In the genomic region with DNA sequence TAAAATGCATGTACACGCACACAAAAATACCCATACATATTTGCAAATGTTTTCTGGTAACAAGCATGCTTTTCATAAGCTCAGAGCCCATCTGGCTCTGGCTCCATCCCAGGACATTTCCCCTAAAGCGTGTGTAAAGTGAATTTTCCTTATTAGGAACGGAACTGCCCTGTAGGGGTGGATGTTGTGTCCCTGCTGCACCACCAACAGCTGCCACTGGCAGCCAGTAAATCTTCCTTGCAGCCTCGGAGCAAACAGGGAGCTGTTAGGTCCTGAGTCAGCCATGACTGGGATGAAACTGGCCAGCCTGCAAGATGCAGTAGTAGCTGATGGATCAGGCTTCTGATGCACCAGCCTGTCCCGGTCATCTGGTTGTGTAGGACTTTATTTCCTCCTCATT, we compare ENCODE assay signal across 2 cellular contexts.
TF ChIP-seq lines count a peak whose summit lies in the region.

No MANE protein-coding gene starts in this region.

TF ChIP-seq in GM23338, 12 proteins besides CTCF, POLR2A, EP300 and RAD21 (continued from another document and continues in another):
- TF ChIP-seq NANOG (IDR thresholded peaks at IDR 0.05; ENCODE audit: borderline replicate concordance) (no peak), CREB1 (CRISPR knock-in tag; IDR thresholded peaks at IDR 0.05; ENCODE audit: low read depth) (no peak), ZNF331 (CRISPR knock-in tag; IDR thresholded peaks at IDR 0.05; ENCODE audit: low read depth) (no peak), POLR2AphosphoS5 (IDR thresholded peaks at IDR 0.05; ENCODE audit: low read depth) (no peak), JUNB (IDR thresholded peaks at IDR 0.05; ENCODE audit: unreplicated experiment) (no peak), EZH2phosphoT487 (IDR thresholded peaks at IDR 0.05; ENCODE audit: unreplicated experiment) (no peak), STAT1 (IDR thresholded peaks at IDR 0.05; ENCODE audit: unreplicated experiment) (no peak)
- TF ChIP-seq, protein P1, sequence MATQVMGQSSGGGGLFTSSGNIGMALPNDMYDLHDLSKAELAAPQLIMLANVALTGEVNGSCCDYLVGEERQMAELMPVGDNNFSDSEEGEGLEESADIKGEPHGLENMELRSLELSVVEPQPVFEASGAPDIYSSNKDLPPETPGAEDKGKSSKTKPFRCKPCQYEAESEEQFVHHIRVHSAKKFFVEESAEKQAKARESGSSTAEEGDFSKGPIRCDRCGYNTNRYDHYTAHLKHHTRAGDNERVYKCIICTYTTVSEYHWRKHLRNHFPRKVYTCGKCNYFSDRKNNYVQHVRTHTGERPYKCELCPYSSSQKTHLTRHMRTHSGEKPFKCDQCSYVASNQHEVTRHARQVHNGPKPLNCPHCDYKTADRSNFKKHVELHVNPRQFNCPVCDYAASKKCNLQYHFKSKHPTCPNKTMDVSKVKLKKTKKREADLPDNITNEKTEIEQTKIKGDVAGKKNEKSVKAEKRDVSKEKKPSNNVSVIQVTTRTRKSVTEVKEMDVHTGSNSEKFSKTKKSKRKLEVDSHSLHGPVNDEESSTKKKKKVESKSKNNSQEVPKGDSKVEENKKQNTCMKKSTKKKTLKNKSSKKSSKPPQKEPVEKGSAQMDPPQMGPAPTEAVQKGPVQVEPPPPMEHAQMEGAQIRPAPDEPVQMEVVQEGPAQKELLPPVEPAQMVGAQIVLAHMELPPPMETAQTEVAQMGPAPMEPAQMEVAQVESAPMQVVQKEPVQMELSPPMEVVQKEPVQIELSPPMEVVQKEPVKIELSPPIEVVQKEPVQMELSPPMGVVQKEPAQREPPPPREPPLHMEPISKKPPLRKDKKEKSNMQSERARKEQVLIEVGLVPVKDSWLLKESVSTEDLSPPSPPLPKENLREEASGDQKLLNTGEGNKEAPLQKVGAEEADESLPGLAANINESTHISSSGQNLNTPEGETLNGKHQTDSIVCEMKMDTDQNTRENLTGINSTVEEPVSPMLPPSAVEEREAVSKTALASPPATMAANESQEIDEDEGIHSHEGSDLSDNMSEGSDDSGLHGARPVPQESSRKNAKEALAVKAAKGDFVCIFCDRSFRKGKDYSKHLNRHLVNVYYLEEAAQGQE (IDR thresholded peaks at IDR 0.05; ENCODE audit: unreplicated experiment) = no peak
- TF ChIP-seq, protein P2, sequence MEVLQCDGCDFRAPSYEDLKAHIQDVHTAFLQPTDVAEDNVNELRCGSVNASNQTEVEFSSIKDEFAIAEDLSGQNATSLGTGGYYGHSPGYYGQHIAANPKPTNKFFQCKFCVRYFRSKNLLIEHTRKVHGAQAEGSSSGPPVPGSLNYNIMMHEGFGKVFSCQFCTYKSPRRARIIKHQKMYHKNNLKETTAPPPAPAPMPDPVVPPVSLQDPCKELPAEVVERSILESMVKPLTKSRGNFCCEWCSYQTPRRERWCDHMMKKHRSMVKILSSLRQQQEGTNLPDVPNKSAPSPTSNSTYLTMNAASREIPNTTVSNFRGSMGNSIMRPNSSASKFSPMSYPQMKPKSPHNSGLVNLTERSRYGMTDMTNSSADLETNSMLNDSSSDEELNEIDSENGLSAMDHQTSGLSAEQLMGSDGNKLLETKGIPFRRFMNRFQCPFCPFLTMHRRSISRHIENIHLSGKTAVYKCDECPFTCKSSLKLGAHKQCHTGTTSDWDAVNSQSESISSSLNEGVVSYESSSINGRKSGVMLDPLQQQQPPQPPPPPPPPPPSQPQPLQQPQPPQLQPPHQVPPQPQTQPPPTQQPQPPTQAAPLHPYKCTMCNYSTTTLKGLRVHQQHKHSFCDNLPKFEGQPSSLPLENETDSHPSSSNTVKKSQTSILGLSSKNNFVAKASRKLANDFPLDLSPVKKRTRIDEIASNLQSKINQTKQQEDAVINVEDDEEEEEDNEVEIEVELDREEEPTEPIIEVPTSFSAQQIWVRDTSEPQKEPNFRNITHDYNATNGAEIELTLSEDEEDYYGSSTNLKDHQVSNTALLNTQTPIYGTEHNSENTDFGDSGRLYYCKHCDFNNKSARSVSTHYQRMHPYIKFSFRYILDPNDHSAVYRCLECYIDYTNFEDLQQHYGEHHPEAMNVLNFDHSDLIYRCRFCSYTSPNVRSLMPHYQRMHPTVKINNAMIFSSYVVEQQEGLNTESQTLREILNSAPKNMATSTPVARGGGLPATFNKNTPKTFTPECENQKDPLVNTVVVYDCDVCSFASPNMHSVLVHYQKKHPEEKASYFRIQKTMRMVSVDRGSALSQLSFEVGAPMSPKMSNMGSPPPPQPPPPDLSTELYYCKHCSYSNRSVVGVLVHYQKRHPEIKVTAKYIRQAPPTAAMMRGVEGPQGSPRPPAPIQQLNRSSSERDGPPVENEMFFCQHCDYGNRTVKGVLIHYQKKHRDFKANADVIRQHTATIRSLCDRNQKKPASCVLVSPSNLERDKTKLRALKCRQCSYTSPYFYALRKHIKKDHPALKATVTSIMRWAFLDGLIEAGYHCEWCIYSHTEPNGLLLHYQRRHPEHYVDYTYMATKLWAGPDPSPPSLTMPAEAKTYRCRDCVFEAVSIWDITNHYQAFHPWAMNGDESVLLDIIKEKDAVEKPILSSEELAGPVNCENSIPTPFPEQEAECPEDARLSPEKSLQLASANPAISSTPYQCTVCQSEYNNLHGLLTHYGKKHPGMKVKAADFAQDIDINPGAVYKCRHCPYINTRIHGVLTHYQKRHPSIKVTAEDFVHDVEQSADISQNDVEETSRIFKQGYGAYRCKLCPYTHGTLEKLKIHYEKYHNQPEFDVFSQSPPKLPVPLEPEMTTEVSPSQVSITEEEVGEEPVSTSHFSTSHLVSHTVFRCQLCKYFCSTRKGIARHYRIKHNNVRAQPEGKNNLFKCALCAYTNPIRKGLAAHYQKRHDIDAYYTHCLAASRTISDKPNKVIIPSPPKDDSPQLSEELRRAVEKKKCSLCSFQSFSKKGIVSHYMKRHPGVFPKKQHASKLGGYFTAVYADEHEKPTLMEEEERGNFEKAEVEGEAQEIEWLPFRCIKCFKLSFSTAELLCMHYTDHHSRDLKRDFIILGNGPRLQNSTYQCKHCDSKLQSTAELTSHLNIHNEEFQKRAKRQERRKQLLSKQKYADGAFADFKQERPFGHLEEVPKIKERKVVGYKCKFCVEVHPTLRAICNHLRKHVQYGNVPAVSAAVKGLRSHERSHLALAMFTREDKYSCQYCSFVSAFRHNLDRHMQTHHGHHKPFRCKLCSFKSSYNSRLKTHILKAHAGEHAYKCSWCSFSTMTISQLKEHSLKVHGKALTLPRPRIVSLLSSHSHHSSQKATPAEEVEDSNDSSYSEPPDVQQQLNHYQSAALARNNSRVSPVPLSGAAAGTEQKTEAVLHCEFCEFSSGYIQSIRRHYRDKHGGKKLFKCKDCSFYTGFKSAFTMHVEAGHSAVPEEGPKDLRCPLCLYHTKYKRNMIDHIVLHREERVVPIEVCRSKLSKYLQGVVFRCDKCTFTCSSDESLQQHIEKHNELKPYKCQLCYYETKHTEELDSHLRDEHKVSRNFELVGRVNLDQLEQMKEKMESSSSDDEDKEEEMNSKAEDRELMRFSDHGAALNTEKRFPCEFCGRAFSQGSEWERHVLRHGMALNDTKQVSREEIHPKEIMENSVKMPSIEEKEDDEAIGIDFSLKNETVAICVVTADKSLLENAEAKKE (CRISPR knock-in tag; IDR thresholded peaks at IDR 0.05) = no peak
- TF ChIP-seq, protein P3, sequence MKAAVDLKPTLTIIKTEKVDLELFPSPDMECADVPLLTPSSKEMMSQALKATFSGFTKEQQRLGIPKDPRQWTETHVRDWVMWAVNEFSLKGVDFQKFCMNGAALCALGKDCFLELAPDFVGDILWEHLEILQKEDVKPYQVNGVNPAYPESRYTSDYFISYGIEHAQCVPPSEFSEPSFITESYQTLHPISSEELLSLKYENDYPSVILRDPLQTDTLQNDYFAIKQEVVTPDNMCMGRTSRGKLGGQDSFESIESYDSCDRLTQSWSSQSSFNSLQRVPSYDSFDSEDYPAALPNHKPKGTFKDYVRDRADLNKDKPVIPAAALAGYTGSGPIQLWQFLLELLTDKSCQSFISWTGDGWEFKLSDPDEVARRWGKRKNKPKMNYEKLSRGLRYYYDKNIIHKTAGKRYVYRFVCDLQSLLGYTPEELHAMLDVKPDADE (IDR thresholded peaks at IDR 0.05) = no peak

TF ChIP-seq in H1, 55 proteins besides CTCF, POLR2A, EP300 and RAD21 (continued from another document):
- TF ChIP-seq YY1 (IDR thresholded peaks at IDR 0.05; ENCODE audit: low read depth, low read length) = peak; percentile 65; the same call in 1 of the 2 replicates
